16 cellular contexts compared by ENCODE assay signal in the genomic region with DNA sequence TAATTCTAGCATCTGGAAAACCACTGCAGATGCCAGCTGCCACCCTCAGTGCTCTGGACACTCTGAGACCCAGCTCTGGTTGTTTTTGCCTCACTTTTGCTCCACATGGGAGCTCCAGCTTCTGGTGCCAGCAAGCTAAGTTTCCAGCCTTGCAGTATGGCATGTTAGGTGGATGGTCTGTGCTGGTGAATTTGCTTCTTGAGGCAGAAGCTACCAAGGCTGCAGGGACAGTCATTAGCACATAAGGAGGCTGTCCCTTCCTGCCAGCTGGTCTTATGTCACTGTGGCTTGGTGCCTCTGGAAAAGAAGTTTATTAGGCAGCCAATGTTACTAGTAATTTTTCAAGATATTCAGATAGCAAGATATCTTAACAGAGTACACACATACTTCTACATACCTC.
"Had no signal": no experiment of that assay in that cellular context is flagged by ENCODE, and none has a peak within 500 bp of the region (broad histone marks: within the 10 kb centered on the region; RNA-seq: fewer than 3 reads in every experiment).

No MANE protein-coding gene starts in this region.

- H3K4me1 Mint-ChIP-seq: activated B cell treated with CpG ODN at 0.5 μM for 24 hours; activated CD4-positive, alpha-beta T cell treated with anti-CD3 and anti-CD28 coated beads, Interleukin-2, amount 10 ng/mL, durations not matched to agents 7 days and 5 days; activated T-helper 17 cell treated with anti-CD3 and anti-CD28 coated beads, Interleukin-2, amount 50 U/mL, for 72 hours; T-helper 17 cell had no signal

- H3K27me3 ChIP-seq: sigmoid colon, upper lobe of right lung had no signal

- H3K27ac Mint-ChIP-seq: activated B cell treated with CpG ODN at 0.5 μM for 24 hours; activated CD4-positive, alpha-beta T cell treated with anti-CD3 and anti-CD28 coated beads, Interleukin-2, amount 10 ng/mL, durations not matched to agents 7 days and 5 days; activated naive CD4-positive, alpha-beta T cell treated with anti-CD3 and anti-CD28 coated beads for 36 hours; activated T-helper 17 cell treated with anti-CD3 and anti-CD28 coated beads, Interleukin-2, amount 50 U/mL, for 72 hours; effector memory CD8-positive, alpha-beta T cell; natural killer cell treated with Interleukin-12 subunit alpha and Interleukin-12 subunit beta and Interleukin-15 and Interleukin-18, amount 100 ng/mL, for 72 hours; stimulated activated naive CD8-positive, alpha-beta T cell treated with anti-CD3 and anti-CD28 coated beads, Interleukin-15, Interleukin-2, amounts not matched to agents 100 ng/mL and 50 ng/mL, for 24 hours; T-helper 17 cell had no signal

- H3K9me3 ChIP-seq: sigmoid colon, upper lobe of right lung had no signal

- DNase-seq: activated B cell treated with CpG ODN at 0.5 μM for 24 hours; activated CD4-positive, alpha-beta T cell treated with anti-CD3 and anti-CD28 coated beads, Interleukin-2, amount 10 ng/mL, durations not matched to agents 7 days and 5 days; activated naive CD4-positive, alpha-beta T cell treated with anti-CD3 and anti-CD28 coated beads for 36 hours; activated T-cell treated with anti-CD3 and anti-CD28 coated beads for 4 hours; central memory CD4-positive, alpha-beta T cell; effector memory CD8-positive, alpha-beta T cell; glutamatergic neuron; occipital lobe; sigmoid colon; stimulated activated CD4-positive, alpha-beta T cell treated with anti-CD3 and anti-CD28 coated beads, Interleukin-4, amount 100 ng/mL, for 1 hour; T-helper 17 cell; upper lobe of right lung had no signal

- H3K4me3 Mint-ChIP-seq: activated B cell treated with CpG ODN at 0.5 μM for 24 hours; activated CD4-positive, alpha-beta T cell treated with anti-CD3 and anti-CD28 coated beads, Interleukin-2, amount 10 ng/mL, durations not matched to agents 7 days and 5 days; activated naive CD4-positive, alpha-beta T cell treated with anti-CD3 and anti-CD28 coated beads for 36 hours; activated T-helper 17 cell treated with anti-CD3 and anti-CD28 coated beads, Interleukin-2, amount 50 U/mL, for 72 hours; effector memory CD8-positive, alpha-beta T cell; natural killer cell treated with Interleukin-12 subunit alpha and Interleukin-12 subunit beta and Interleukin-15 and Interleukin-18, amount 100 ng/mL, for 72 hours; stimulated activated naive CD8-positive, alpha-beta T cell treated with anti-CD3 and anti-CD28 coated beads, Interleukin-15, Interleukin-2, amounts not matched to agents 100 ng/mL and 50 ng/mL, for 24 hours; T-helper 17 cell had no signal

- ATAC-seq: activated T-helper 17 cell treated with anti-CD3 and anti-CD28 coated beads, Interleukin-2, amount 50 U/mL, for 72 hours; effector memory CD8-positive, alpha-beta T cell; left lobe of liver; natural killer cell treated with Interleukin-12 subunit alpha and Interleukin-12 subunit beta and Interleukin-15 and Interleukin-18, amount 100 ng/mL, for 72 hours; T-helper 17 cell; upper lobe of right lung had no signal

- H3K4me3 ChIP-seq: sigmoid colon, upper lobe of right lung had no signal

- H3K9me3 Mint-ChIP-seq: activated B cell treated with CpG ODN at 0.5 μM for 24 hours; activated CD4-positive, alpha-beta T cell treated with anti-CD3 and anti-CD28 coated beads, Interleukin-2, amount 10 ng/mL, durations not matched to agents 7 days and 5 days; activated naive CD4-positive, alpha-beta T cell treated with anti-CD3 and anti-CD28 coated beads for 36 hours; activated T-helper 17 cell treated with anti-CD3 and anti-CD28 coated beads, Interleukin-2, amount 50 U/mL, for 72 hours; effector memory CD8-positive, alpha-beta T cell; natural killer cell treated with Interleukin-12 subunit alpha and Interleukin-12 subunit beta and Interleukin-15 and Interleukin-18, amount 100 ng/mL, for 72 hours; stimulated activated naive CD8-positive, alpha-beta T cell treated with anti-CD3 and anti-CD28 coated beads, Interleukin-15, Interleukin-2, amounts not matched to agents 100 ng/mL and 50 ng/mL, for 24 hours had no signal

- H3K36me3 Mint-ChIP-seq: natural killer cell treated with Interleukin-12 subunit alpha and Interleukin-12 subunit beta and Interleukin-15 and Interleukin-18, amount 100 ng/mL, for 72 hours had no signal

- H3K27ac ChIP-seq: sigmoid colon, upper lobe of right lung had no signal

- H3K27me3 Mint-ChIP-seq: activated B cell treated with CpG ODN at 0.5 μM for 24 hours; stimulated activated naive CD8-positive, alpha-beta T cell treated with anti-CD3 and anti-CD28 coated beads, Interleukin-15, Interleukin-2, amounts not matched to agents 100 ng/mL and 50 ng/mL, for 24 hours had no signal
